Comparison of ENCODE assay signal across 8 cellular contexts in genomic region chr22:41380993-41381328, GRCh38. TPM values are rescaled to one million over a fixed set of nuclear protein-coding genes. Genes with fewer than 3 reads are reported as not detected.
DNase-seq lines count a peak whose midpoint lies in the region; ATAC-seq, FAIRE-seq and TF ChIP-seq lines count a peak whose summit lies in the region.

No MANE protein-coding gene starts in this region.

- TF ChIP-seq CTCF in GM23338 (conservative IDR thresholded peaks at IDR 0.05; ENCODE audit: low read depth in 2 of 2) (no peak), LNCaP clone FGC (IDR thresholded peaks at IDR 0.05; ENCODE audit: control insufficient read depth, extremely low read depth, insufficient read depth) (no peak), body of pancreas (IDR thresholded peaks at IDR 0.05) (no peak), kidney (IDR thresholded peaks at IDR 0.05; ENCODE audit: borderline replicate concordance, extremely low read depth, insufficient read depth) (no peak)

- intact Hi-C loops in body of pancreas (cut with DNase I) (no loop called here), kidney (cut with DNase I) (no loop called here)

- 0 out of 2 replicates have a peak, but pooled peaks cover 3% of the 10 kb centered on the region for H3K79me2 ChIP-seq in GM23338 (replicated peaks; ENCODE audit: insufficient read depth)

- H3K4me3 ChIP-seq in GM23338 (peak overlapping the region; percentile 85), LNCaP clone FGC (ENCODE audit: low read depth, low read length) (peak overlapping the region; percentile 50), body of pancreas (no peak overlapping the region), kidney (ENCODE audit: low read length in 2 of 2) (peak overlapping the region; percentile 63 to 70)

- H3K36me3 ChIP-seq in GM23338 (ENCODE audit: insufficient read depth) = no peaks in the 10 kb centered on the region
- H3K36me3 ChIP-seq in body of pancreas (replicated peaks in 1 of 2; ENCODE audit: insufficient read depth in 1 of 2, low read depth in 2 of 2) = no peaks in the 10 kb centered on the region
- H3K36me3 ChIP-seq in kidney (ENCODE audit: control insufficient read depth in 1 of 2, insufficient read depth in 2 of 2, low read length in 2 of 2) = peaks cover 0 to 3% of the 10 kb centered on the region in 2 donors

- H3K9me2 ChIP-seq in GM23338 (ENCODE audit: insufficient read depth) = no peaks in the 10 kb centered on the region

- ATAC-seq in GM23338 (peak; percentile 31), body of pancreas (peak; percentile 65)
- ATAC-seq in stimulated activated naive B cell treated with anti-CD40 and anti-IgM and Interleukin-4, amounts not matched to agents 10 μg/mL and 1 μg/mL and 100 μg/mL, for 72 hours (replicated peaks) = peak; percentile 15 to 19

- no peaks in the 10 kb centered on the region for H4K20me1 ChIP-seq in GM23338 (replicated peaks; ENCODE audit: insufficient read depth)

- peak overlapping the region; percentile 71 for H3K4me2 ChIP-seq in GM23338

- WGBS in body of pancreas, 2 donors = 1 to 2% methylated on average over 7 to 22 of the region's 22 CpGs

- peaks cover 23% of the 10 kb centered on the region for H3K4me1 Mint-ChIP-seq in GM23338
- H3K4me1 Mint-ChIP-seq in stimulated activated naive B cell treated with anti-CD40 and anti-IgM and Interleukin-4, amounts not matched to agents 10 μg/mL and 1 μg/mL and 100 μg/mL, for 72 hours = peaks cover 9 to 17% of the 10 kb centered on the region in 2 donors

- H2AFZ ChIP-seq in GM23338 = peak overlapping the region; percentile 2

- peaks cover 19% of the 10 kb centered on the region for H3K27me3 Mint-ChIP-seq in GM23338 (ENCODE audit: insufficient read depth, low read depth, poor library complexity)
- no peaks in the 10 kb centered on the region for H3K27me3 Mint-ChIP-seq in stimulated activated naive B cell treated with anti-CD40 and anti-IgM and Interleukin-4, amounts not matched to agents 10 μg/mL and 1 μg/mL and 100 μg/mL, for 72 hours

- H3K27me3 ChIP-seq in GM23338 (ENCODE audit: insufficient read depth) (no peaks in the 10 kb centered on the region), body of pancreas (no peaks in the 10 kb centered on the region)

- H3K9ac ChIP-seq in kidney (ENCODE audit: low read length in 2 of 2) = peak overlapping the region; percentile 47 to 72

- peaks cover 27% of the 10 kb centered on the region for H3K4me1 ChIP-seq in GM23338 (ENCODE audit: insufficient read depth)
- peaks cover 27% of the 10 kb centered on the region for H3K4me1 ChIP-seq in body of pancreas
- peaks cover 8 to 19% of the 10 kb centered on the region in 2 donors for H3K4me1 ChIP-seq in kidney (ENCODE audit: control insufficient read depth in 1 of 2, insufficient read depth in 1 of 2, low read depth in 1 of 2, low read length in 2 of 2)

- H3K4me3 Mint-ChIP-seq in GM23338 = peak overlapping the region; percentile 68
- H3K4me3 Mint-ChIP-seq in stimulated activated naive B cell treated with anti-CD40 and anti-IgM and Interleukin-4, amounts not matched to agents 10 μg/mL and 1 μg/mL and 100 μg/mL, for 72 hours = peak overlapping the region; percentile 91 to 92

- H3K27ac ChIP-seq in GM23338 (ENCODE audit: low read depth) (peak overlapping the region; percentile 85), body of pancreas (peak overlapping the region; percentile 95 to 100 (median 97)), kidney (ENCODE audit: low read depth in 2 of 2, low read length in 2 of 2) (peak overlapping the region; percentile 100)

- DNase-seq in DMS153 (lab: John Stamatoyannopoulos, UW) (peak; percentile 61), DMS153 treated with DMSO at 0.1 percent for 48 hours (lab: John Stamatoyannopoulos, UW; ENCODE audit: unreplicated experiment) (no peak), GM23338 (ENCODE audit: low spot score) (no peak), LNCaP clone FGC (ENCODE audit: low read depth) (peak; percentile 50), body of pancreas (peak; percentile 82 to 93 (median 88)), kidney (no peak), NK-92 (lab: John Stamatoyannopoulos, UW; ENCODE audit: unreplicated experiment) (no peak)
- DNase-seq in stimulated activated naive B cell treated with anti-CD40 and anti-IgM and Interleukin-4, amounts not matched to agents 10 μg/mL and 1 μg/mL and 100 μg/mL, for 72 hours = no peak

- no peaks in the 10 kb centered on the region for H3K36me3 Mint-ChIP-seq in GM23338 (ENCODE audit: low read depth)
- H3K36me3 Mint-ChIP-seq in stimulated activated naive B cell treated with anti-CD40 and anti-IgM and Interleukin-4, amounts not matched to agents 10 μg/mL and 1 μg/mL and 100 μg/mL, for 72 hours = no peaks in the 10 kb centered on the region

- no peaks in the 10 kb centered on the region for H3K9me3 ChIP-seq in body of pancreas
- no peaks in the 10 kb centered on the region for H3K9me3 ChIP-seq in kidney (ENCODE audit: control insufficient read depth in 1 of 2, low read length in 2 of 2)

- no peak for FAIRE-seq in kidney (lab: Jason Lieb, UNC)

- peak; percentile 57 to 83 (median 81) for TF ChIP-seq POLR2A in body of pancreas (IDR thresholded peaks at IDR 0.05)

- H3F3A ChIP-seq in GM23338 (replicated peaks; ENCODE audit: low read depth) = peaks cover 18% of the 10 kb centered on the region

- peak overlapping the region; percentile 83 for H3K27ac Mint-ChIP-seq in GM23338
- peak overlapping the region; percentile 98 for H3K27ac Mint-ChIP-seq in stimulated activated naive B cell treated with anti-CD40 and anti-IgM and Interleukin-4, amounts not matched to agents 10 μg/mL and 1 μg/mL and 100 μg/mL, for 72 hours

- H3K9me3 Mint-ChIP-seq in GM23338 = no peaks in the 10 kb centered on the region
- H3K9me3 Mint-ChIP-seq in stimulated activated naive B cell treated with anti-CD40 and anti-IgM and Interleukin-4, amounts not matched to agents 10 μg/mL and 1 μg/mL and 100 μg/mL, for 72 hours = no peaks in the 10 kb centered on the region

TF ChIP-seq in GM23338, 12 proteins besides CTCF, POLR2A, EP300 and RAD21:
- TF ChIP-seq NANOG (IDR thresholded peaks at IDR 0.05; ENCODE audit: borderline replicate concordance) (no peak), POLR2AphosphoS5 (IDR thresholded peaks at IDR 0.05; ENCODE audit: low read depth) (peak; percentile 45)
TF ChIP-seq in GM23338: peak in this region for 1.

RNA-seq across cellular contexts. Expression of gene TEF, which starts 0.8 kb away (rescaled TPM):
- total RNA-seq in GM23338 (2014; rRNA removed; shearing (Covaris generic)) = 7.0 and 7.2 TPM in 2 replicates
- polyA plus RNA-seq in GM23338 (2016; fragmentation: Nextera tagmentation; extraction: Ambion mirVana) (2.3 and 2.4 TPM in 2 replicates), kidney (ENCODE audit: insufficient read depth, low read depth, low replicate concordance) (19.4 TPM)
- total RNA-seq in body of pancreas (10 to 100 TPM; 10.9 to 29.0 TPM), kidney (34.9 TPM)

Comparison
In these comparisons a context has a peak if more than half of its experiments do, and no peak if none do; other contexts are left out.
1. DNase-seq: peak in DMS153 (single experiment), LNCaP clone FGC (single experiment) and body of pancreas (4 of 4); none in DMS153 treated with DMSO at 0.1 percent for 48 hours (single experiment), GM23338 (single experiment), kidney (single experiment), stimulated activated naive B cell treated with anti-CD40 and anti-IgM and Interleukin-4, amounts not matched to agents 10 μg/mL and 1 μg/mL and 100 μg/mL, for 72 hours (single experiment) and NK-92 (single experiment).
2. H3K4me3 ChIP-seq: peak in GM23338 (single experiment), LNCaP clone FGC (single experiment) and kidney (2 of 2); none in body of pancreas (0 of 2).
3. Peak in every context shown above with its lines, with median percentiles within 50 percentile points of each other: ATAC-seq and H3K27ac ChIP-seq.